8 cellular contexts compared by ENCODE assay signal in genomic region chr1:192639607-192640368, GRCh38. TPM values are rescaled to one million over a fixed set of nuclear protein-coding genes. Genes with fewer than 3 reads are reported as not detected.
DNase-seq lines count a peak whose midpoint lies in the region; ATAC-seq and TF ChIP-seq lines count a peak whose summit lies in the region.

No MANE protein-coding gene starts in this region.

- peaks cover 23% of the 10 kb centered on the region for H3K27me3 Mint-ChIP-seq in activated B cell treated with CpG ODN at 0.5 μM for 24 hours
- H3K27me3 Mint-ChIP-seq in glutamatergic neuron (ENCODE audit: unreplicated experiment) = no peaks in the 10 kb centered on the region
- peaks cover 0 to 4% (median 0%) of the 10 kb centered on the region in 3 donors for H3K27me3 Mint-ChIP-seq in immature natural killer cell (ENCODE audit: low read depth in 3 of 3)

- peak; percentile 35 for DNase-seq in AG08395 (ENCODE audit: low spot score)
- no peak for DNase-seq in activated B cell treated with CpG ODN at 0.5 μM for 24 hours
- DNase-seq in glutamatergic neuron = no peak
- DNase-seq in immature natural killer cell = no peak
- no peak for DNase-seq in stimulated activated CD4-positive, alpha-beta T cell treated with anti-CD3 and anti-CD28 coated beads, Interleukin-4, amount 100 ng/mL, for 24 hours
- DNase-seq in gastrocnemius medialis = no peak

- intact Hi-C loops in activated B cell treated with CpG ODN at 0.5 μM for 24 hours (cut with micrococcal nuclease) (loop anchor here (1.0 kb wide), 1 partner anchor 9 kb away; no protein-coding TSS in a partner anchor), gastrocnemius medialis (cut with DNase I; ENCODE audit: low total_unique reads) (no loop called here)

- no peaks in the 10 kb centered on the region for H3K27me3 ChIP-seq in gastrocnemius medialis

- H3K4me1 Mint-ChIP-seq in activated B cell treated with CpG ODN at 0.5 μM for 24 hours = peaks cover 7% of the 10 kb centered on the region
- H3K4me1 Mint-ChIP-seq in glutamatergic neuron (ENCODE audit: low read depth, unreplicated experiment) = peaks cover 8% of the 10 kb centered on the region
- no peaks in the 10 kb centered on the region for H3K4me1 Mint-ChIP-seq in immature natural killer cell

- H3K4me1 ChIP-seq in gastrocnemius medialis = no peaks in the 10 kb centered on the region

- no peaks in the 10 kb centered on the region for H3K9me3 ChIP-seq in gastrocnemius medialis

- no peak for TF ChIP-seq CTCF in activated B cell treated with CpG ODN at 0.5 μM for 24 hours (IDR thresholded peaks at IDR 0.05)
- TF ChIP-seq CTCF in glutamatergic neuron (IDR thresholded peaks at IDR 0.05; ENCODE audit: partially characterized antibody, unreplicated experiment) = no peak
- no peak for TF ChIP-seq CTCF in gastrocnemius medialis (IDR thresholded peaks at IDR 0.05 in 4 of 5, conservative IDR thresholded peaks at IDR 0.05 in 1 of 5)

- H3K27ac Mint-ChIP-seq in activated B cell treated with CpG ODN at 0.5 μM for 24 hours (peak overlapping the region; percentile 13), glutamatergic neuron (ENCODE audit: unreplicated experiment) (no peak overlapping the region), immature natural killer cell (no peak overlapping the region)

- CTCF ChIA-PET in activated B cell treated with CpG ODN at 0.5 μM for 24 hours (lab: Charles Lee) = no interaction called here

- no peak for TF ChIP-seq POLR2A in gastrocnemius medialis (IDR thresholded peaks at IDR 0.05)

- H3K27ac ChIP-seq in gastrocnemius medialis = no peak overlapping the region

- POLR2A ChIA-PET in activated B cell treated with CpG ODN at 0.5 μM for 24 hours (lab: Charles Lee) = no interaction called here

- H3K9me3 Mint-ChIP-seq in activated B cell treated with CpG ODN at 0.5 μM for 24 hours = no peaks in the 10 kb centered on the region
- H3K9me3 Mint-ChIP-seq in glutamatergic neuron (ENCODE audit: unreplicated experiment) = no peaks in the 10 kb centered on the region
- H3K9me3 Mint-ChIP-seq in immature natural killer cell = no peaks in the 10 kb centered on the region

- peak; percentile 68 for ATAC-seq in GM19043 (IDR thresholded peaks at IDR 0.05; ENCODE audit: low read depth, unreplicated experiment)
- peak; percentile 78 for ATAC-seq in HG03135 (IDR thresholded peaks at IDR 0.05; ENCODE audit: unreplicated experiment)
- ATAC-seq in activated B cell treated with CpG ODN at 0.5 μM for 24 hours (ENCODE audit: low read depth) = peak; percentile 84
- ATAC-seq in gastrocnemius medialis = no peak

- H3K36me3 Mint-ChIP-seq in activated B cell treated with CpG ODN at 0.5 μM for 24 hours (ENCODE audit: low read depth) (no peaks in the 10 kb centered on the region), glutamatergic neuron (ENCODE audit: unreplicated experiment) (no peaks in the 10 kb centered on the region), immature natural killer cell (no peaks in the 10 kb centered on the region)

- H3K4me3 ChIP-seq in gastrocnemius medialis = no peak overlapping the region

- no peaks in the 10 kb centered on the region for H3K36me3 ChIP-seq in gastrocnemius medialis

- in situ Hi-C loops in gastrocnemius medialis (cut with MboI; ENCODE audit: low sequenced_read_pairs in 4 of 4) = no loop called here

- H3K4me3 Mint-ChIP-seq in activated B cell treated with CpG ODN at 0.5 μM for 24 hours = no peak overlapping the region
- H3K4me3 Mint-ChIP-seq in glutamatergic neuron (ENCODE audit: unreplicated experiment) = no peak overlapping the region
- no peak overlapping the region for H3K4me3 Mint-ChIP-seq in immature natural killer cell

RNA-seq across cellular contexts. Expression of gene RGS13, which starts 3.8 kb away (rescaled TPM):
- total RNA-seq in activated B cell treated with CpG ODN at 0.5 μM for 24 hours = 0.49 and 0.60 TPM in 2 replicates
- not detected for total RNA-seq in glutamatergic neuron (ENCODE audit: unreplicated experiment)
- polyA plus RNA-seq in immature natural killer cell = under 1 TPM in 1 of 3 donors, not detected in 2; 0.16 TPM
- not detected for total RNA-seq in gastrocnemius medialis

Comparison
In these comparisons a context has a peak if more than half of its experiments do, and no peak if none do; other contexts are left out.
1. ATAC-seq: peak in GM19043 (single experiment), HG03135 (single experiment) and activated B cell treated with CpG ODN at 0.5 μM for 24 hours (single experiment); none in gastrocnemius medialis (0 of 2).